ENCODE assay signal across 8 cellular contexts in the genomic region with DNA sequence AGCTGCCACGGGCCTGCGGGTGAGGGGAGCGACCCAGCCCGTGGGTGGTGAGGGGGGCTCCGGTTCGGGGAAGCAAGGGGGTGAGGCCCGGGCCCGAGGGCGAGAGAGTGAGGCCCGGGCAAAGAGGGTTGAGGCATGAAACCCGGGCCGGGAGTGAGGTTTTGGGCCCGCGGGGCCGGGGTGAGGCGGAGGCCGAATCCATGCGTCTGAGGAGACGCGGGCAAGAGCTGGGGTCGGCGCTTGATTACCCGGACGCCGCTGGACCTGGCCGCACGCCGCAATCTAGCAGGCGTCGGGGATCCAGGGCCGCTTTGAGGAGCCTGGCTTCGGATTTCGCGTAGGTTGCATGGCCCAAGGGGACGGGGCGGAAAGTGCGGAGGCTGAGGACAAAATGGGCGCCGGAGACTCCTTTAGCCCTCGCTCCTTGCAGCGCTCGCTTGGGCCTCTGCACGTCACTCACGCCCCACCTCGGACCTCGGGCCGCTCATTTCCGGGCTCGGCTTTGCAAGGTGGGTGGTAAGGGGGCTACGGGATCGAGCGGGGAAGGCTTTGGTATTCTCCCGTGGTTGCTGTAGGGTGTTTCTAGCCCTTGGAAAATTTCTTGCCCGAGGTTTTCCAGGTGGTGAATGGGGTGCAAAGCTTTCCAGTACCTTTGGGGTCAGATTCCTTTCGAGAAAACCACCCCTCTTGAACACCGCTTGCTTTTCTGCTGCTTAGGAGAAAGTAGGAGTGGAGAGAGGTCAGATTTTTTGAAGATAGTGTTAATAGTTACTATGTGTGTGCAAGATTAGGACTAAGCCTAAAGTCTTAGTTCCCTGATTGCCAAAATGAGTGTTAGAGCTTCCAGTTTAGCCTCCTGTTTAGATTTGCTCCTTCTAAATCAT. TPM values are rescaled to one million over a fixed set of nuclear protein-coding genes. Genes with fewer than 3 reads are reported as not detected.
DNase-seq lines count a peak whose midpoint lies in the region; ATAC-seq, FAIRE-seq and TF ChIP-seq lines count a peak whose summit lies in the region.

No MANE protein-coding gene starts in this region.

- H3K36me3 ChIP-seq in ACC112 (ENCODE audit: insufficient read depth, low read length) = peaks cover 8% of the 10 kb centered on the region; the same call in 1 of the 2 replicates

- H3K27me3 Mint-ChIP-seq in stimulated activated memory B cell treated with anti-CD40 and anti-IgM and Interleukin-4, amounts not matched to agents 10 μg/mL and 1 μg/mL and 100 μg/mL, for 72 hours = no peaks in the 10 kb centered on the region

- FAIRE-seq in GM18507 (lab: Jason Lieb, UNC) = peak; percentile 67

- H3K79me2 ChIP-seq in ACC112 (ENCODE audit: control insufficient read depth, insufficient read depth, low read length, unreplicated experiment) = peaks cover 54% of the 10 kb centered on the region

- H3K36me3 Mint-ChIP-seq in stimulated activated memory B cell treated with anti-CD40 and anti-IgM and Interleukin-4, amounts not matched to agents 10 μg/mL and 1 μg/mL and 100 μg/mL, for 72 hours = peaks cover 11% of the 10 kb centered on the region

- H3K27ac ChIP-seq in ACC112 (ENCODE audit: low read depth, low read length) = peak overlapping the region; percentile 81

- H3K27ac Mint-ChIP-seq in stimulated activated memory B cell treated with anti-CD40 and anti-IgM and Interleukin-4, amounts not matched to agents 10 μg/mL and 1 μg/mL and 100 μg/mL, for 72 hours = peak overlapping the region; percentile 98

- peak; percentile 33 for DNase-seq in GM18507 (ENCODE audit: extremely low spot score, insufficient read length, low read depth)
- peak; percentile 36 for DNase-seq in NCI-H526 treated with DMSO at 0.1 percent for 48 hours (lab: John Stamatoyannopoulos, UW)
- peak; percentile 70 for DNase-seq in activated CD8-positive, alpha-beta memory T cell treated with anti-CD3 and anti-CD28 coated beads, Interleukin-2, amount 50 U/mL, for 48 hours
- peak; percentile 61 for DNase-seq in epithelial cell of esophagus (ENCODE audit: low read depth)
- DNase-seq in mucosa of gallbladder (ENCODE audit: low spot score) = peak; percentile 32

- H3K4me1 ChIP-seq in ACC112 (ENCODE audit: control insufficient read depth, insufficient read depth, low read length, unreplicated experiment) = peaks cover 22% of the 10 kb centered on the region

- peak; percentile 44 for ATAC-seq in HG02981 (IDR thresholded peaks at IDR 0.05; ENCODE audit: unreplicated experiment)
- peak; percentile 61 for ATAC-seq in stimulated activated memory B cell treated with anti-CD40 and anti-IgM and Interleukin-4, amounts not matched to agents 10 μg/mL and 1 μg/mL and 100 μg/mL, for 72 hours

- H3K4me3 ChIP-seq in ACC112 (ENCODE audit: low read depth, low read length) (peak overlapping the region; percentile 92), epithelial cell of esophagus (ENCODE audit: low read length) (peak overlapping the region; percentile 64)

- peaks cover 2% of the 10 kb centered on the region for H3K9me3 Mint-ChIP-seq in stimulated activated memory B cell treated with anti-CD40 and anti-IgM and Interleukin-4, amounts not matched to agents 10 μg/mL and 1 μg/mL and 100 μg/mL, for 72 hours

- no peaks in the 10 kb centered on the region for H3K27me3 ChIP-seq in ACC112 (ENCODE audit: insufficient read depth, low read length)

- no peak for TF ChIP-seq CTCF in epithelial cell of esophagus (IDR thresholded peaks at IDR 0.05; ENCODE audit: insufficient read depth, low read depth, low read length, missing control alignments)

- H3K4me1 Mint-ChIP-seq in stimulated activated memory B cell treated with anti-CD40 and anti-IgM and Interleukin-4, amounts not matched to agents 10 μg/mL and 1 μg/mL and 100 μg/mL, for 72 hours = peaks cover 53% of the 10 kb centered on the region

- H2AFZ ChIP-seq in ACC112 (ENCODE audit: low read length, unreplicated experiment) = peak overlapping the region; percentile 90

- peak overlapping the region; percentile 99 for H3K4me3 Mint-ChIP-seq in stimulated activated memory B cell treated with anti-CD40 and anti-IgM and Interleukin-4, amounts not matched to agents 10 μg/mL and 1 μg/mL and 100 μg/mL, for 72 hours

RNA-seq across cellular contexts. Expression of a gene that starts 0.8 kb away (rescaled TPM):
- total RNA-seq in mucosa of gallbladder = 49.2 TPM

Comparison
In these comparisons a context has a peak if more than half of its experiments do, and no peak if none do; other contexts are left out.
1. Peak in every context shown above with its lines: DNase-seq, ATAC-seq, H3K4me3 ChIP-seq and H3K27ac ChIP-seq.